ENCODE assay signal across 22 cellular contexts in the genomic region with DNA sequence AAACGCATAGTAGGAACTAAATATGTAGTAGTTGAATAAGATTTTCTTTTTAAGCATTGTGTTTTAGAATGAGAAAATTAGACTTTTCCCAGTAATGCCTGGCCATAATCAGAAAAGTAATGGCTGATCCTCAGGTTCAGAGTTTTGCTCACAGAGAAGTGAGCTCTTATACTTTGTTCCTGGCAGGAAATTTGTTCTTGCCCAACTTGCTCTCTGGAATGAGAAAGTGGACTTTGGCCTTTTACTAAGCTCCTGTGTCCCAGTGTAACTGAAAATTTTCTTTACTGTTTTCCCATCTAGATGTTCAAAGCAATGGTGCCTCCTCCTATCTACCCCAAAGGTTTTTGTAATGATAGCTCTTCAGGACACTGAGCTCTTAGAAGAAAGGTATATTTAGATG.
"Had no signal": no experiment of that assay in that cellular context is flagged by ENCODE, and none has a peak within 500 bp of the region (broad histone marks: within the 10 kb centered on the region; RNA-seq: fewer than 3 reads in every experiment).

No MANE protein-coding gene starts in this region.

- H3K9me3 Mint-ChIP-seq: activated naive CD4-positive, alpha-beta T cell treated with anti-CD3 and anti-CD28 coated beads, Interleukin-2, amount 50 U/mL, for 72 hours; dendritic cell treated with granulocyte-macrophage colony-stimulating factor and Interleukin-4, amounts not matched to agents 40 ng/mL and 50 ng/mL, for 4 days had no signal

- H3K4me3 ChIP-seq: adrenal gland, ascending aorta, heart right ventricle, left ventricle myocardium inferior, sigmoid colon, tibial artery had no signal

- DNase-seq: activated CD4-positive, alpha-beta T cell treated with anti-CD3 and anti-CD28 coated beads for 1 hour; activated CD4-positive, alpha-beta T cell treated with anti-CD3 and anti-CD28 coated beads, Interleukin-2, amount 50 U/mL, for 1 hour; activated CD8-positive, alpha-beta T cell treated with anti-CD3 and anti-CD28 coated beads, Interleukin-2, amount 10 ng/mL, durations not matched to agents 7 days and 5 days; adrenal gland; cerebellar nuclear complex; effector CD4-positive, alpha-beta T cell; erythroblast; foreskin fibroblast; heart right ventricle; kidney; left ventricle myocardium inferior; mammary epithelial cell; nephron progenitor cell; sigmoid colon; stimulated activated CD4-positive, alpha-beta T cell treated with anti-CD3 and anti-CD28 coated beads, Interleukin-4, amount 100 ng/mL, for 24 hours; stimulated activated naive CD8-positive, alpha-beta T cell treated with anti-CD3 and anti-CD28 coated beads, Interleukin-15, Interleukin-2, amounts not matched to agents 100 U/mL and 50 U/mL, for 24 hours; T-helper 1 cell; tibial artery had no signal

- H3K27ac Mint-ChIP-seq: activated CD8-positive, alpha-beta T cell treated with anti-CD3 and anti-CD28 coated beads, Interleukin-2, amount 10 ng/mL, durations not matched to agents 7 days and 5 days; activated naive CD4-positive, alpha-beta T cell treated with anti-CD3 and anti-CD28 coated beads, Interleukin-2, amount 50 U/mL, for 72 hours; dendritic cell treated with granulocyte-macrophage colony-stimulating factor and Interleukin-4, amounts not matched to agents 40 ng/mL and 50 ng/mL, for 4 days; mesothelial cell of epicardium had no signal

- H3K36me3 ChIP-seq: adrenal gland, ascending aorta, heart right ventricle, left ventricle myocardium inferior, sigmoid colon, tibial artery had no signal

- H3K4me1 Mint-ChIP-seq: mesothelial cell of epicardium had no signal

- H3K36me3 Mint-ChIP-seq: activated naive CD4-positive, alpha-beta T cell treated with anti-CD3 and anti-CD28 coated beads, Interleukin-2, amount 50 U/mL, for 72 hours; mesothelial cell of epicardium had no signal

- H3K4me3 Mint-ChIP-seq: activated CD8-positive, alpha-beta T cell treated with anti-CD3 and anti-CD28 coated beads, Interleukin-2, amount 10 ng/mL, durations not matched to agents 7 days and 5 days; dendritic cell treated with granulocyte-macrophage colony-stimulating factor and Interleukin-4, amounts not matched to agents 40 ng/mL and 50 ng/mL, for 4 days; mesothelial cell of epicardium; nephron progenitor cell had no signal

- H3K27ac ChIP-seq: heart right ventricle, left ventricle myocardium inferior had no signal

- H3K4me1 ChIP-seq: adrenal gland, ascending aorta, heart right ventricle, left ventricle myocardium inferior, sigmoid colon had no signal

- H3K27me3 Mint-ChIP-seq: dendritic cell treated with granulocyte-macrophage colony-stimulating factor and Interleukin-4, amounts not matched to agents 40 ng/mL and 50 ng/mL, for 4 days had no signal

- H3K27me3 ChIP-seq: adrenal gland, ascending aorta, heart right ventricle, sigmoid colon, tibial artery had no signal

- H3K9me3 ChIP-seq: adrenal gland, ascending aorta, heart right ventricle, left ventricle myocardium inferior, sigmoid colon, tibial artery had no signal
